ENCODE assay signal across 23 cellular contexts in genomic region chr18:79769698-79770500, GRCh38. TPM values are rescaled to one million over a fixed set of nuclear protein-coding genes. Genes with fewer than 3 reads are reported as not detected.
"Had no signal": no experiment of that assay in that cellular context is flagged by ENCODE, and none has a peak within 500 bp of the region (broad histone marks: within the 10 kb centered on the region; RNA-seq: fewer than 3 reads in every experiment).

No MANE protein-coding gene starts in this region.

- H3K4me3 ChIP-seq: body of pancreas, dorsolateral prefrontal cortex, lung, SK-N-MC, skin epidermis, thoracic aorta, uterus had no signal

- H3K9me3 ChIP-seq: body of pancreas had no signal

- H3K36me3 Mint-ChIP-seq: activated naive CD8-positive, alpha-beta T cell treated with anti-CD3 and anti-CD28 coated beads, Interleukin-2, amount 10 ng/mL, durations not matched to agents 7 days and 5 days had no signal

- H3K27ac Mint-ChIP-seq: activated naive CD8-positive, alpha-beta T cell treated with anti-CD3 and anti-CD28 coated beads, Interleukin-2, amount 10 ng/mL, durations not matched to agents 7 days and 5 days; activated T-helper 1 cell treated with anti-CD3 and anti-CD28 coated beads, Interleukin-12 subunit alpha, Interleukin-12 subunit beta, Interleukin-2, Interleukin-4 antibody, amounts not matched to agents 30 ng/mL and 10 ng/mL and 1 ng/mL, durations not matched to agents 14 hours and 24 hours and 36 hours; nephron; progenitor cell of endocrine pancreas had no signal

- H3K4me3 Mint-ChIP-seq: activated naive CD8-positive, alpha-beta T cell treated with anti-CD3 and anti-CD28 coated beads, Interleukin-2, amount 10 ng/mL, durations not matched to agents 7 days and 5 days; activated T-helper 1 cell treated with anti-CD3 and anti-CD28 coated beads, Interleukin-12 subunit alpha, Interleukin-12 subunit beta, Interleukin-2, Interleukin-4 antibody, amounts not matched to agents 30 ng/mL and 10 ng/mL and 1 ng/mL, durations not matched to agents 14 hours and 24 hours and 36 hours; nephron had no signal

- H3K4me1 ChIP-seq: body of pancreas, foreskin keratinocyte, uterus had no signal

- H3K4me1 Mint-ChIP-seq: activated naive CD8-positive, alpha-beta T cell treated with anti-CD3 and anti-CD28 coated beads, Interleukin-2, amount 10 ng/mL, durations not matched to agents 7 days and 5 days; nephron had no signal

- H3K27ac ChIP-seq: body of pancreas, dorsolateral prefrontal cortex, epithelial cell of prostate, foreskin keratinocyte, SK-N-MC, skin epidermis, thoracic aorta, uterus had no signal

- ATAC-seq: body of pancreas, foreskin keratinocyte, left colon had no signal

- DNase-seq: activated CD4-positive, alpha-beta T cell treated with anti-CD3 and anti-CD28 coated beads, Interleukin-2, amount 50 U/mL, for 1 hour; activated CD4-positive, CD25-positive, alpha-beta regulatory T cell; activated naive CD4-positive, alpha-beta T cell treated with Interleukin-2 at 50 U/mL for 16 hours; activated naive CD8-positive, alpha-beta T cell treated with anti-CD3 and anti-CD28 coated beads, Interleukin-2, amount 10 ng/mL, durations not matched to agents 7 days and 5 days; amygdala; body of pancreas; caudate nucleus; foreskin keratinocyte; hippocampal formation; midbrain; nucleus accumbens; stimulated activated CD4-positive, alpha-beta T cell treated with anti-CD3 and anti-CD28 coated beads, Interleukin-4, amount 100 ng/mL, for 1 hour; uterus had no signal

- H3K36me3 ChIP-seq: thoracic aorta, uterus had no signal

- H3K27me3 ChIP-seq: body of pancreas had no signal

RNA-seq across cellular contexts. Expression of gene KCNG2, which starts 27.8 kb away (rescaled TPM):
- total RNA-seq: activated naive CD8-positive, alpha-beta T cell treated with anti-CD3 and anti-CD28 coated beads, Interleukin-2, amount 10 ng/mL, durations not matched to agents 7 days and 5 days; activated T-helper 1 cell treated with anti-CD3 and anti-CD28 coated beads, Interleukin-12 subunit alpha, Interleukin-12 subunit beta, Interleukin-2, Interleukin-4 antibody, amounts not matched to agents 30 ng/mL and 10 ng/mL and 1 ng/mL, durations not matched to agents 14 hours and 24 hours and 36 hours; body of pancreas; foreskin keratinocyte; left colon; progenitor cell of endocrine pancreas had no signal
- polyA plus RNA-seq: foreskin keratinocyte had no signal
